Comparison of ENCODE assay signal across 8 cellular contexts in genomic region chr7:73668103-73668937, GRCh38. TPM values are rescaled to one million over a fixed set of nuclear protein-coding genes. Genes with fewer than 3 reads are reported as not detected.
DNase-seq lines count a peak whose midpoint lies in the region; ATAC-seq, FAIRE-seq and TF ChIP-seq lines count a peak whose summit lies in the region.

No MANE protein-coding gene starts in this region.

- H3K36me3 ChIP-seq in right atrium auricular region = no peaks in the 10 kb centered on the region

- CTCF ChIA-PET in T-cell (lab: Charles Lee) = interaction anchor here (0.5 to 0.7 kb wide), 2 partner anchors 178 to 415 kb away, joined by 3 to 4 read pairs; partner anchors contain the start of gene LIMK1 (in 1 of the 2)

- no peak for FAIRE-seq in H54 (lab: Jason Lieb, UNC)

- H3K4me1 Mint-ChIP-seq in T-cell = peaks cover 5 to 13% (median 12%) of the 10 kb centered on the region in 3 donors

- peak overlapping the region; percentile 59 to 60 for H3K4me3 ChIP-seq in right atrium auricular region
- H3K4me3 ChIP-seq in skin epidermis = peak overlapping the region; percentile 28 to 64 (median 46)

- peaks cover 0 to under 1% (median under 1%) of the 10 kb centered on the region in 3 donors for H3K9me3 Mint-ChIP-seq in T-cell

- POLR2A ChIA-PET in T-cell (lab: Charles Lee) = interaction anchor here in 1 of 2 donors (0.7 kb wide), 1 partner anchor 147 kb away, joined by 10 read pairs; no protein-coding TSS in a partner anchor

- H3K27ac Mint-ChIP-seq in T-cell = no peak overlapping the region

- ATAC-seq in HG02678 (IDR thresholded peaks at IDR 0.05; ENCODE audit: unreplicated experiment) (peak; percentile 6), T-cell (replicated peaks in 1 of 4) (peak in 3 of 4 experiments; percentile 1 to 5 (median 5))

- no peak for TF ChIP-seq POLR2A in H54 (IDR thresholded peaks at IDR 0.05; ENCODE audit: low read depth, low read length)

- no peaks in the 10 kb centered on the region for H3K27me3 ChIP-seq in right atrium auricular region

- peaks cover 19 to 39% of the 10 kb centered on the region in 2 donors for H3K27me3 Mint-ChIP-seq in T-cell

- peaks cover 0 to 13% of the 10 kb centered on the region in 2 donors for H3K4me1 ChIP-seq in right atrium auricular region

- no peak for TF ChIP-seq CTCF in right atrium auricular region (IDR thresholded peaks at IDR 0.05)

- H3K4me3 Mint-ChIP-seq in T-cell = peak overlapping the region; percentile 61 to 74 (median 71)

- H3K9me3 ChIP-seq in right atrium auricular region = no peaks in the 10 kb centered on the region

- no peaks in the 10 kb centered on the region for H3K36me3 Mint-ChIP-seq in T-cell

- DNase-seq in G401 (ENCODE audit: low spot score) = peak; percentile 32
- no peak for DNase-seq in T-cell
- no peak for DNase-seq in right atrium auricular region (ENCODE audit: low spot score)
- DNase-seq in H54 (ENCODE audit: insufficient read length, low spot score) = no peak
- no peak for DNase-seq in activated gamma-delta T cell (lab: John Stamatoyannopoulos, UW)
- DNase-seq in GM19240 (ENCODE audit: insufficient read length, low spot score) = no peak

- H3K27ac ChIP-seq in right atrium auricular region (no peak overlapping the region), skin epidermis (peak overlapping the region in 9 of 21 experiments; percentile 5 to 74 (median 45))

- in situ Hi-C loops in G401 (cut with HindIII; ENCODE audit: low sequenced_read_pairs) = no loop called here

RNA-seq across cellular contexts. Expression of gene VPS37D, which starts 0.7 kb away (rescaled TPM):
- total RNA-seq in G401 (2014; rRNA removed; shearing (Covaris generic)) = 8.3 and 9.8 TPM in 2 replicates
- total RNA-seq in T-cell = 1 to 10 TPM in 1 of 5 donors, under 1 TPM in 4; 0.36 to 1.1 (median 0.57) TPM
- 1 to 10 TPM; 1.6 to 2.2 TPM for total RNA-seq in right atrium auricular region

RNA-seq across cellular contexts. Expression of gene DNAJC30, which starts 14.9 kb away (rescaled TPM):
- 12.4 and 19.6 TPM in 2 replicates for total RNA-seq in G401 (2014; rRNA removed; shearing (Covaris generic))
- 10 to 100 TPM in 4 of 5 donors, 1 to 10 TPM in 1; 9.1 to 16.4 (median 14.7) TPM for total RNA-seq in T-cell
- total RNA-seq in right atrium auricular region = 10 to 100 TPM in 1 of 2 donors, 1 to 10 TPM in 1; 6.3 to 12.9 TPM

RNA-seq across cellular contexts. Expression of gene BUD23, which starts 15.1 kb away (rescaled TPM):
- total RNA-seq in G401 (2014; rRNA removed; shearing (Covaris generic)) = 203 and 204 TPM in 2 replicates
- total RNA-seq in T-cell (10 to 100 TPM; 66.9 to 90.0 (median 71.2) TPM), right atrium auricular region (10 to 100 TPM; 58.9 to 60.9 TPM)

RNA-seq across cellular contexts. Expression of gene MLXIPL, which starts 44.0 kb away (rescaled TPM):
- total RNA-seq in G401 (2014; rRNA removed; shearing (Covaris generic)) = not detected in 2 replicates
- total RNA-seq in T-cell (under 1 TPM in 3 of 5 donors, not detected in 2; 0.30 to 0.95 (median 0.58) TPM), right atrium auricular region (1 to 10 TPM in 1 of 2 donors, under 1 TPM in 1; 0.41 to 1.3 TPM)

RNA-seq across cellular contexts. Expression of gene STX1A, which starts 51.1 kb away (rescaled TPM):
- total RNA-seq in G401 (2014; rRNA removed; shearing (Covaris generic)) = 2.5 and 6.5 TPM in 2 replicates
- total RNA-seq in T-cell = 10 to 100 TPM in 4 of 5 donors, 1 to 10 TPM in 1; 7.7 to 18.1 (median 13.0) TPM
- 1 to 10 TPM; 2.6 TPM for total RNA-seq in right atrium auricular region
